ENCODE assay signal across 9 cellular contexts in the genomic region with DNA sequence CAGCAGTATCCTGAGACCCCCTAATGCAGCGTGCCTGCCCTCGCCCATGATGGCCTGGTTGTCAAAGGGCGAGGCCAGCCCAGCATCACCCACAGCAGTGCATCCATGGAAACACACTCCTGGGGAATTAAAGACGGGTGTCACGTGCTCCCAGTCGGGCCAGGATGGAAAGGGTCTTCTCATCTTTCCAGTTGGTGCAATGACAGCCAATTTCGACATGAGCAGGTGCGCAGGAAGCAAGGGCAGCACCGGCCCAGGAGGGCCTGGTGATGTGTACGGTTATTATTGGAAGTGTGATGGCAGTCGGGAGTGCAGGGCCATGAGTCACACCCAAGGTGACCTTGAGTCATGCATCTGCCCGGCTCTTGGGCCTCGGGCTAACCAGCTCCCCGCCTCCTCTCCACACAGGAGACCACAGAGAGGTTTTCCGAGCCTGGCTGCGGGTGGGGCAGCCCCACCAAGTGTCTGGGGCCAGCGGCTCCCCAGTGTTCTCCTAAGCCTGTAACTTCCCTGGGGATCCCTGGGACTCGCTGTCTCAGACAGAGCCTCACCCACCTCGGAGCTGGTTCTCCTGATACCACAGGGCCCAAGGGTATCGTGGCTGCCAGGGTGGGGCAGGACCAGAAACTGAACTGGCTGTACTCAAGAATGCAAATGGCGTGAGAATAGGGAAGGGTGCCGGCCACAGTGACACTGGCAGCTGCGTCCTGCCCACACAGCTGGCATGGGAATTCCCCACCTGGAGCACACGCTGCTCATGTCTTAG.
A peak's percentile ranks its signal among the peaks of the same experiment; 100 is the strongest.
DNase-seq lines count a peak whose midpoint lies in the region; ATAC-seq, FAIRE-seq and TF ChIP-seq lines count a peak whose summit lies in the region.
"Had no signal": no experiment of that assay in that cellular context is flagged by ENCODE, and none has a peak within 500 bp of the region (broad histone marks: within the 10 kb centered on the region; RNA-seq: fewer than 3 reads in every experiment).

No MANE protein-coding gene starts in this region.

- RAD21 ChIA-PET in GM12878 (lab: Charles Lee; ENCODE audit: unreplicated experiment) = no interaction called here

- H3K27ac ChIP-seq in GM12878 (ENCODE audit: control insufficient read depth, insufficient read depth) (no peak overlapping the region), psoas muscle (peak overlapping the region; percentile 88)
- H3K27ac ChIP-seq: parathyroid adenoma had no signal

- intact Hi-C loops in GM12878 (cut with micrococcal nuclease; ENCODE audit: unreplicated experiment) (loop anchor here (2.0 to 5.0 kb wide), 2 partner anchors 46 to 340 kb away; no protein-coding TSS in a partner anchor), psoas muscle (cut with DNase I) (no loop called here)

- FAIRE-seq in GM12878 (lab: Jason Lieb, UNC) (no peak), frontal cortex (lab: Jason Lieb, UNC) (no peak)

- SMC1A ChIA-PET in GM12878 (lab: Charles Lee; ENCODE audit: uncharacterized antibody, unreplicated experiment) = no interaction called here

- ATAC-seq in GM19467 (IDR thresholded peaks at IDR 0.05; ENCODE audit: unreplicated experiment) = peak; percentile 47
- ATAC-seq in GM12878 = peak; percentile 88
- peak; percentile 95 to 97 (median 96) for ATAC-seq in psoas muscle
- ATAC-seq in HG03095 (IDR thresholded peaks at IDR 0.05; ENCODE audit: unreplicated experiment) = no peak

- peak overlapping the region; percentile 79 for H3K4me2 ChIP-seq in GM12878 (ENCODE audit: control insufficient read depth, insufficient read depth)

- no peaks in the 10 kb centered on the region for H3K27me3 ChIP-seq in BE2C
- no peaks in the 10 kb centered on the region for H3K27me3 ChIP-seq in GM12878 (replicated peaks in 1 of 2; ENCODE audit: control insufficient read depth in 2 of 2, insufficient read depth in 2 of 2, low read length in 1 of 2)
- H3K27me3 ChIP-seq in psoas muscle (ENCODE audit: insufficient read depth in 3 of 3, low read length in 2 of 3) = peaks cover 0 to 11% (median 3%) of the 10 kb centered on the region in 3 donors

- H3K4me1 ChIP-seq in BE2C = peaks cover 28% of the 10 kb centered on the region
- H3K4me1 ChIP-seq in GM12878 (ENCODE audit: control insufficient read depth, insufficient read depth, low read length) = peaks cover 15% of the 10 kb centered on the region
- no peaks in the 10 kb centered on the region for H3K4me1 ChIP-seq in psoas muscle

- H4K20me1 ChIP-seq in GM12878 (ENCODE audit: control insufficient read depth, insufficient read depth) = no peaks in the 10 kb centered on the region

- in situ Hi-C loops in GM12878 (cut with MboI) = no loop called here

- POLR2A ChIA-PET in GM12878 (lab: Charles Lee) = no interaction called here

- H3K9me3 ChIP-seq in BE2C (no peaks in the 10 kb centered on the region), GM12878 (replicated peaks; ENCODE audit: control insufficient read depth, insufficient read depth, low read length) (no peaks in the 10 kb centered on the region), psoas muscle (no peaks in the 10 kb centered on the region)

- H3K9ac ChIP-seq in GM12878 (ENCODE audit: control insufficient read depth, insufficient read depth, low read length) = no peak overlapping the region
- H3K9ac ChIP-seq: parathyroid adenoma had no signal

- CTCF ChIA-PET in GM12878 (lab: Yijun Ruan, JAX) = no interaction called here

- DNase-seq in BE2C (peak; percentile 71), MV-4-11 (lab: John Stamatoyannopoulos, UW) (peak; percentile 36), GM12878 (ENCODE audit: low read depth, low spot score) (peak; percentile 39), psoas muscle (peak; percentile 61 to 66), frontal cortex (ENCODE audit: low spot score in 2 of 2) (no peak), NCI-H774 (lab: John Stamatoyannopoulos, UW) (no peak)

- H3K4me3 ChIP-seq in BE2C (ENCODE audit: low read depth, low read length) (no peak overlapping the region), GM12878 (no peak overlapping the region), psoas muscle (no peak overlapping the region)

- H3K79me2 ChIP-seq in GM12878 (ENCODE audit: control insufficient read depth, insufficient read depth, low read length) = no peaks in the 10 kb centered on the region
- H3K79me2 ChIP-seq: parathyroid adenoma had no signal

- TF ChIP-seq RAD21 in GM12878 (IDR thresholded peaks at IDR 0.05; ENCODE audit: insufficient read depth, low read depth, low read length) = no peak

- BruUV-seq in GM12878 (replicated peaks; lab: Mats Ljungman, UMichigan) = no TSS peak

- 13% methylated on average over 24 of the region's 24 CpGs for WGBS in GM12878 (ENCODE audit: insufficient coverage, insufficient replicate concordance, low lambda C conversion rate, missing lambda C conversion rate)
- WGBS in psoas muscle, 3 donors = 49 to 56% (median 49%) methylated on average over 23 to 24 of the region's 24 CpGs

- H3K36me3 ChIP-seq in BE2C = no peaks in the 10 kb centered on the region
- H3K36me3 ChIP-seq in GM12878 (ENCODE audit: control insufficient read depth in 2 of 2, insufficient read depth in 2 of 2, low read length in 1 of 2) = no peaks in the 10 kb centered on the region
- no peaks in the 10 kb centered on the region for H3K36me3 ChIP-seq in psoas muscle (ENCODE audit: insufficient read depth in 1 of 2, low read depth in 1 of 2)

- H2AFZ ChIP-seq in GM12878 (ENCODE audit: control insufficient read depth, low read depth, low read length) = peak overlapping the region; percentile 46; the same call in 1 of the 2 replicates
- H2AFZ ChIP-seq: parathyroid adenoma had no signal

- TF ChIP-seq CTCF in BE2C (IDR thresholded peaks at IDR 0.05; ENCODE audit: low read depth, low read length) (no peak), GM12878 (IDR thresholded peaks at IDR 0.05 in 2 of 3, conservative IDR thresholded peaks at IDR 0.05 in 1 of 3; ENCODE audit: control insufficient read depth in 2 of 3, extremely low read depth in 1 of 3, insufficient read depth in 1 of 3, low read depth in 3 of 3, low read length in 3 of 3) (no peak), psoas muscle (IDR thresholded peaks at IDR 0.05) (no peak)

- no peak for TF ChIP-seq POLR2A in GM12878 (IDR thresholded peaks at IDR 0.05; ENCODE audit: low read depth, low read length)

- no peak for TF ChIP-seq EP300 in GM12878 (IDR thresholded peaks at IDR 0.05; ENCODE audit: borderline replicate concordance in 1 of 2, control insufficient read depth in 1 of 2, low read depth in 2 of 2, low read length in 2 of 2)

TF ChIP-seq in GM12878, 131 proteins besides CTCF, POLR2A, EP300 and RAD21 (continues in another document):
- TF ChIP-seq SKIL (IDR thresholded peaks at IDR 0.05; ENCODE audit: low read depth, poor library complexity, severe bottlenecking) (no peak), SREBF1 (IDR thresholded peaks at IDR 0.05; ENCODE audit: low read length) (no peak), CEBPB (IDR thresholded peaks at IDR 0.05; ENCODE audit: borderline replicate concordance in 1 of 2, low read depth in 2 of 2, low read length in 2 of 2) (no peak), IKZF2 (IDR thresholded peaks at IDR 0.05) (peak; percentile 59 to 64), SREBF2 (IDR thresholded peaks at IDR 0.05; ENCODE audit: low read length) (no peak), PKNOX1 (IDR thresholded peaks at IDR 0.05) (no peak), POLR2AphosphoS5 (IDR thresholded peaks at IDR 0.05; ENCODE audit: low read length) (no peak), MAX (IDR thresholded peaks at IDR 0.05; ENCODE audit: low read depth, low read length) (no peak)

Comparison
In these comparisons a context has a peak if more than half of its experiments do, and no peak if none do; other contexts are left out.
1. DNase-seq: peak in BE2C (single experiment), MV-4-11 (single experiment), GM12878 (single experiment) and psoas muscle (2 of 2); none in frontal cortex (0 of 2) and NCI-H774 (single experiment).